ENCODE assay signal across 8 cellular contexts in genomic region chr2:55311444-55311870, GRCh38. TPM values are rescaled to one million over a fixed set of nuclear protein-coding genes. Genes with fewer than 3 reads are reported as not detected.
DNase-seq lines count a peak whose midpoint lies in the region; ATAC-seq lines count a peak whose summit lies in the region.

No MANE protein-coding gene starts in this region.

- DNase-seq in activated naive CD4-positive, alpha-beta T cell treated with anti-CD3 and anti-CD28 coated beads for 36 hours = peak; percentile 63
- no peak for DNase-seq in activated naive CD4-positive, alpha-beta T cell treated with anti-CD3 and anti-CD28 coated beads, Interleukin-2, amount 10 ng/mL, durations not matched to agents 7 days and 5 days
- peak; percentile 70 for DNase-seq in NOMO-1 treated with DMSO at 0.1 percent for 48 hours (lab: John Stamatoyannopoulos, UW; ENCODE audit: unreplicated experiment)
- DNase-seq in fibroblast of the conjunctiva (ENCODE audit: low read depth) = peak; percentile 12
- DNase-seq in central memory CD4-positive, alpha-beta T cell = no peak
- DNase-seq in NCI-H524 (lab: John Stamatoyannopoulos, UW) = no peak
- no peak for DNase-seq in activated CD4-positive, CD25-positive, alpha-beta regulatory T cell treated with anti-CD3 and anti-CD28 coated beads, Interleukin-2, amount 50 U/mL, for 72 hours

- peaks cover 5% of the 10 kb centered on the region for H3K36me3 Mint-ChIP-seq in activated naive CD4-positive, alpha-beta T cell treated with anti-CD3 and anti-CD28 coated beads for 36 hours (ENCODE audit: low read depth)
- H3K36me3 Mint-ChIP-seq in activated naive CD4-positive, alpha-beta T cell treated with anti-CD3 and anti-CD28 coated beads, Interleukin-2, amount 10 ng/mL, durations not matched to agents 7 days and 5 days = no peaks in the 10 kb centered on the region

- ATAC-seq in HG02678 (IDR thresholded peaks at IDR 0.05; ENCODE audit: unreplicated experiment) = peak; percentile 93

- no peaks in the 10 kb centered on the region for H3K27me3 Mint-ChIP-seq in activated naive CD4-positive, alpha-beta T cell treated with anti-CD3 and anti-CD28 coated beads for 36 hours (ENCODE audit: low read depth)
- no peaks in the 10 kb centered on the region for H3K27me3 Mint-ChIP-seq in activated naive CD4-positive, alpha-beta T cell treated with anti-CD3 and anti-CD28 coated beads, Interleukin-2, amount 10 ng/mL, durations not matched to agents 7 days and 5 days

- no peaks in the 10 kb centered on the region for H3K9me3 Mint-ChIP-seq in activated naive CD4-positive, alpha-beta T cell treated with anti-CD3 and anti-CD28 coated beads for 36 hours
- no peaks in the 10 kb centered on the region for H3K9me3 Mint-ChIP-seq in activated naive CD4-positive, alpha-beta T cell treated with anti-CD3 and anti-CD28 coated beads, Interleukin-2, amount 10 ng/mL, durations not matched to agents 7 days and 5 days

- intact Hi-C loops in activated naive CD4-positive, alpha-beta T cell treated with anti-CD3 and anti-CD28 coated beads for 36 hours (cut with micrococcal nuclease) = loop anchor here (1.0 to 5.0 kb wide), 10 partner anchors 9 to 381 kb away; partner anchors contain the start of genes CFAP36, CLHC1, MTIF2 and PNPT1

- no peak overlapping the region for H3K4me3 Mint-ChIP-seq in activated naive CD4-positive, alpha-beta T cell treated with anti-CD3 and anti-CD28 coated beads for 36 hours
- H3K4me3 Mint-ChIP-seq in activated naive CD4-positive, alpha-beta T cell treated with anti-CD3 and anti-CD28 coated beads, Interleukin-2, amount 10 ng/mL, durations not matched to agents 7 days and 5 days = no peak overlapping the region

- peaks cover 25% of the 10 kb centered on the region for H3K4me1 Mint-ChIP-seq in activated naive CD4-positive, alpha-beta T cell treated with anti-CD3 and anti-CD28 coated beads for 36 hours (ENCODE audit: low read depth)
- peaks cover 13% of the 10 kb centered on the region for H3K4me1 Mint-ChIP-seq in activated naive CD4-positive, alpha-beta T cell treated with anti-CD3 and anti-CD28 coated beads, Interleukin-2, amount 10 ng/mL, durations not matched to agents 7 days and 5 days

- CTCF ChIA-PET in activated naive CD4-positive, alpha-beta T cell treated with anti-CD3 and anti-CD28 coated beads for 36 hours (lab: Charles Lee) = interaction anchor here (0.7 to 1.3 kb wide), 2 partner anchors 208 to 218 kb away, joined by 3 read pairs; partner anchors contain the start of gene CFAP36
- CTCF ChIA-PET in activated naive CD4-positive, alpha-beta T cell treated with anti-CD3 and anti-CD28 coated beads, Interleukin-2, amount 10 ng/mL, durations not matched to agents 7 days and 5 days (lab: Charles Lee) = no interaction called here

- H3K27ac Mint-ChIP-seq in activated naive CD4-positive, alpha-beta T cell treated with anti-CD3 and anti-CD28 coated beads for 36 hours = peak overlapping the region; percentile 57
- H3K27ac Mint-ChIP-seq in activated naive CD4-positive, alpha-beta T cell treated with anti-CD3 and anti-CD28 coated beads, Interleukin-2, amount 10 ng/mL, durations not matched to agents 7 days and 5 days = no peak overlapping the region

RNA-seq across cellular contexts. Expression of gene MTIF2, which starts 42.4 kb away (rescaled TPM):
- 10 to 100 TPM; 43.9 to 44.2 TPM for total RNA-seq in activated naive CD4-positive, alpha-beta T cell treated with anti-CD3 and anti-CD28 coated beads for 36 hours

Comparison
In these comparisons a context has a peak if more than half of its experiments do, and no peak if none do; other contexts are left out.
1. DNase-seq: peak in activated naive CD4-positive, alpha-beta T cell treated with anti-CD3 and anti-CD28 coated beads for 36 hours (single experiment), NOMO-1 treated with DMSO at 0.1 percent for 48 hours (single experiment) and fibroblast of the conjunctiva (single experiment); none in activated naive CD4-positive, alpha-beta T cell treated with anti-CD3 and anti-CD28 coated beads, Interleukin-2, amount 10 ng/mL, durations not matched to agents 7 days and 5 days (single experiment), central memory CD4-positive, alpha-beta T cell (single experiment), NCI-H524 (0 of 2) and activated CD4-positive, CD25-positive, alpha-beta regulatory T cell treated with anti-CD3 and anti-CD28 coated beads, Interleukin-2, amount 50 U/mL, for 72 hours (single experiment).